ENCODE assay signal across 9 cellular contexts in genomic region chr6:85640806-85641205, GRCh38. TPM values are rescaled to one million over a fixed set of nuclear protein-coding genes. Genes with fewer than 3 reads are reported as not detected.
DNase-seq lines count a peak whose midpoint lies in the region; ATAC-seq, FAIRE-seq and TF ChIP-seq lines count a peak whose summit lies in the region.
"Had no signal": no experiment of that assay in that cellular context is flagged by ENCODE, and none has a peak within 500 bp of the region (broad histone marks: within the 10 kb centered on the region; RNA-seq: fewer than 3 reads in every experiment).

No MANE protein-coding gene starts in this region.

- H3K27ac Mint-ChIP-seq in brain, result peak overlapping the region; percentile 58 to 100 (median 62)

- POLR2A ChIA-PET in A549 (lab: Yijun Ruan, JAX), result interaction anchor here (9.5 kb wide), 1 partner anchor 35 kb away, joined by 378 read pairs; no protein-coding TSS in a partner anchor

- peaks cover 72% of the 10 kb centered on the region for H3K4me1 Mint-ChIP-seq in brain

- ATAC-seq in A549, result no peak
- ATAC-seq in HG03442 (IDR thresholded peaks at IDR 0.05; ENCODE audit: unreplicated experiment), result no peak
- ATAC-seq in HG03135 (IDR thresholded peaks at IDR 0.05; ENCODE audit: unreplicated experiment), result no peak

- TF ChIP-seq RAD21 in A549 (conservative IDR thresholded peaks at IDR 0.05 in 1 of 2, IDR thresholded peaks at IDR 0.05 in 1 of 2), result no peak

- peaks cover 40% of the 10 kb centered on the region for H3K4me1 ChIP-seq in A549
- H3K4me1 ChIP-seq in mesodermal cell (ENCODE audit: control insufficient read depth, insufficient read depth, low read length, poor library complexity, severe bottlenecking), result peaks cover 5% of the 10 kb centered on the region

- peak overlapping the region; percentile 77 for H3K4me2 ChIP-seq in A549

- H3K36me3 Mint-ChIP-seq in brain, result peaks cover 60% of the 10 kb centered on the region

- H3K4me3 ChIP-seq in A549 (peak overlapping the region; percentile 79), HFF-Myc (replicated peaks; ENCODE audit: low read depth, low read length) (peak overlapping the region; percentile 99), mesodermal cell (ENCODE audit: extremely low read depth, insufficient read depth, low read length, poor library complexity, severe bottlenecking) (peak overlapping the region; percentile 96)

- TF ChIP-seq CTCF in A549 (IDR thresholded peaks at IDR 0.05), result no peak
- TF ChIP-seq CTCF in HFF-Myc (IDR thresholded peaks at IDR 0.05; ENCODE audit: low read depth, low read length, missing control alignments), result no peak
- no peak for TF ChIP-seq CTCF in brain (conservative IDR thresholded peaks at IDR 0.05)

- peaks cover 0 to 5% (median 2%) of the 10 kb centered on the region in 5 experiments for H3K9me3 Mint-ChIP-seq in brain

- no peak for DNase-seq in A549 (ENCODE audit: low read depth in 1 of 2, low spot score in 1 of 2)
- DNase-seq in HFF-Myc (ENCODE audit: extremely low read depth, low read depth), result no peak
- DNase-seq in ACHN, result no peak
- DNase-seq in GM03348 (ENCODE audit: low spot score), result no peak

- no peaks in the 10 kb centered on the region for H3K9me3 ChIP-seq in A549
- no peaks in the 10 kb centered on the region for H3K9me3 ChIP-seq in mesodermal cell (ENCODE audit: control insufficient read depth, low read length)

- in situ Hi-C loops in ACHN (cut with HindIII; ENCODE audit: low pct_ligation_motif_present, low pct_unique_long_range_greater_than_20kb, low sequenced_read_pairs), result no loop called here

- peaks cover 56% of the 10 kb centered on the region for H3K36me3 ChIP-seq in mesodermal cell (ENCODE audit: control insufficient read depth, insufficient read depth, low read length)

- H3K27ac ChIP-seq in A549, result 0 out of 6 replicates have a peak overlapping the region, but pooled peaks of 1 of the 2 experiments have one; percentile 100
- H3K27ac ChIP-seq in mesodermal cell (ENCODE audit: low read depth, low read length, severe bottlenecking), result no peak overlapping the region

- CTCF ChIA-PET in A549 (lab: Yijun Ruan, JAX), result interaction anchor here (1.2 kb wide), 1 partner anchor 15 kb away, joined by 3 read pairs; no protein-coding TSS in a partner anchor

- no peak for FAIRE-seq in A549 (lab: Jason Lieb, UNC)
- FAIRE-seq: GM18507 had no signal

- peaks cover 11% of the 10 kb centered on the region for H3K27me3 Mint-ChIP-seq in brain

- no peak for TF ChIP-seq POLR2A in A549 (IDR thresholded peaks at IDR 0.05; ENCODE audit: low read length)

- WGBS in A549 (ENCODE audit: missing lambda C conversion rate), result 33% methylated on average over 3 of the region's 3 CpGs
- 64 to 81% methylated on average over 3 of the region's 3 CpGs for WGBS in mesodermal cell (ENCODE audit: insufficient coverage in 2 of 2), 2 experiments

- TF ChIP-seq EP300 in A549 (IDR thresholded peaks at IDR 0.05), result no peak

- peak overlapping the region; percentile 94 to 98 (median 97) for H3K4me3 Mint-ChIP-seq in brain

TF ChIP-seq in A549, 52 proteins besides CTCF, POLR2A, EP300 and RAD21:
- TF ChIP-seq FOSL2 (IDR thresholded peaks at IDR 0.05) (no peak), FOSL2 (CRISPR knock-in tag; IDR thresholded peaks at IDR 0.05) (no peak), ZC3H11A (IDR thresholded peaks at IDR 0.05) (no peak), MYC (IDR thresholded peaks at IDR 0.05; ENCODE audit: borderline replicate concordance, low read length) (no peak), HDAC2 (IDR thresholded peaks at IDR 0.05) (no peak), MAFK (IDR thresholded peaks at IDR 0.05; ENCODE audit: partially characterized antibody) (no peak), SMC3 (IDR thresholded peaks at IDR 0.05) (no peak), KDM1A (IDR thresholded peaks at IDR 0.05; ENCODE audit: low read depth) (no peak), CHD4 (IDR thresholded peaks at IDR 0.05; ENCODE audit: borderline replicate concordance) (no peak)

RNA-seq across cellular contexts. Expression of gene SYNCRIP, which starts 1.9 kb away (rescaled TPM):
- 47.5 and 60.6 TPM in 2 replicates for polyA plus RNA-seq in A549 (2011; rRNA removed)
- polyA plus RNA-seq in A549 (2012; cell fraction: cytosol; rRNA removed), result 14.7 and 15.2 TPM in 2 replicates
- polyA plus RNA-seq in A549 (2012; cell fraction: nucleus; rRNA removed), result 8.4 and 18.8 TPM in 2 replicates
- polyA plus RNA-seq in A549 (2017; fragmentation: RNase III; extraction: RNeasy Plus Mini Kit Qiagen cat#74134 plus additional on column Dnase treatment), result 100 to 108 TPM (median 102 TPM) in 3 replicates
- 14.1 and 18.4 TPM in 2 replicates for polyA minus RNA-seq in A549 (2011; rRNA and poly(A)+ RNA removed)
- 85.9 TPM for polyA plus RNA-seq in brain (ENCODE audit: insufficient read depth, low read depth, low replicate concordance)
- 90.6 TPM for polyA plus RNA-seq in mesodermal cell (2013, experiment 1 of 2)
- polyA plus RNA-seq in mesodermal cell (2013, experiment 2 of 2), result 104 TPM

RNA-seq across cellular contexts. Expression of gene SNX14, which starts 47.1 kb away (rescaled TPM):
- 79.8 and 113 TPM in 2 replicates for polyA plus RNA-seq in A549 (2011; rRNA removed)
- 22.9 and 24.6 TPM in 2 replicates for polyA plus RNA-seq in A549 (2012; cell fraction: cytosol; rRNA removed)
- polyA plus RNA-seq in A549 (2012; cell fraction: nucleus; rRNA removed), result 29.7 and 34.0 TPM in 2 replicates
- 46.6 to 52.6 TPM (median 47.1 TPM) in 3 replicates for polyA plus RNA-seq in A549 (2017; fragmentation: RNase III; extraction: RNeasy Plus Mini Kit Qiagen cat#74134 plus additional on column Dnase treatment)
- 25.0 and 31.1 TPM in 2 replicates for polyA minus RNA-seq in A549 (2011; rRNA and poly(A)+ RNA removed)
- 23.0 TPM for polyA plus RNA-seq in brain (ENCODE audit: insufficient read depth, low read depth, low replicate concordance)
- 82.2 TPM for polyA plus RNA-seq in mesodermal cell (2013, experiment 1 of 2)
- 87.9 TPM for polyA plus RNA-seq in mesodermal cell (2013, experiment 2 of 2)
